8 cellular contexts compared by ENCODE assay signal in the genomic region with DNA sequence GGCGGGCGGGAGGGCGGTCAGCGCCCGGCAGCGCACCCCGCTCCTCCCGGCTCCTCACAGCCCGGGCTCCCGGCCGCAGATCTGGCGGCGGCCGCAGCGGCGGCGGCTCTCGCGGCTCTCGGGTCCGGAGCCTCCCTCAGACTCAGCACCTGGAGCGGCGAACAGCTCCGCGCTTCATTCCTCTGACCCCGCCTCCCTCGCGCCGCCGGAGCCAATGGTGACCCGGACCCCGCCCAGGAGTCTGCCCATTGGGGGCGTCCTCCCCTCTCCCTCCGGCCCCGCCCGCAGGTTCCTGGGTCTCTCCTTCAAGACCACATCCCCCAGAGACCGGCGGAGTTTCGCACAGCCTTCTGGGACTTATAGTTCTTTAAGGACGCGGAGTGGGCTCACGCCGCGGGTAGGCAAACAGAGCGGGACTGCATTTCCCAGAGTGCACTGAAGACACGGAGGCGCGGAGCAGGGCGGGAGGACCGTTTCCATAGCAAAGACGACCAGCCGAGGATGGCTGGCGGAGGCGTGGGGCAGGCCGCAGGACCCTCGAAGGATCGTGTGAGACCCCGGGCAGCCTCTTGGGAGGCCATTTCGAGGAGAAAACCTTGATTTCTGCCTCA. TPM values are rescaled to one million over a fixed set of nuclear protein-coding genes. Genes with fewer than 3 reads are reported as not detected.
DNase-seq lines count a peak whose midpoint lies in the region; ATAC-seq and TF ChIP-seq lines count a peak whose summit lies in the region.

A gene (minus strand): TSS at position 149 of the 611 bp plus-strand sequence. CDS start 76,327 bp downstream, outside the sequence.

- H3K4me3 Mint-ChIP-seq in mesothelial cell of epicardium = peak within 1 kb of the TSS; percentile 73

- H4K20me1 ChIP-seq in OCI-LY3 (ENCODE audit: insufficient read depth, low read length) = peaks cover 4% of the 10 kb centered on the region; the same call in 1 of the 2 replicates

- H3K36me3 ChIP-seq in HUES64 (ENCODE audit: insufficient read depth, low read length) (no peaks in the 10 kb centered on the region), OCI-LY3 (replicated peaks; ENCODE audit: low read depth, low read length) (no peaks in the 10 kb centered on the region)

- H3K9me3 ChIP-seq in HUES64 (ENCODE audit: insufficient read depth, low read depth, low read length) (no peaks in the 10 kb centered on the region), OCI-LY3 (ENCODE audit: insufficient read depth, low read length) (no peaks in the 10 kb centered on the region)

- ATAC-seq in GM21515 (IDR thresholded peaks at IDR 0.05; ENCODE audit: unreplicated experiment) = peak; percentile 93

- H2AFZ ChIP-seq in OCI-LY3 (ENCODE audit: low read depth, low read length) = 0 out of 2 replicates have a peak within 1 kb of the TSS, but pooled peaks have one; percentile 26

- WGBS in HUES64 = under 1% methylated on average over 59 of the region's 59 CpGs

- H3K4me1 Mint-ChIP-seq in mesothelial cell of epicardium = peaks cover 14% of the 10 kb centered on the region

- H3K27ac Mint-ChIP-seq in mesothelial cell of epicardium = no peak within 1 kb of the TSS

- peak within 1 kb of the TSS; percentile 60 for H3K4me3 ChIP-seq in HUES64 (ENCODE audit: low read length)
- H3K4me3 ChIP-seq in OCI-LY3 (ENCODE audit: low read length) = peak within 1 kb of the TSS; percentile 87
- peak within 1 kb of the TSS; percentile 13 for H3K4me3 ChIP-seq in epithelial cell of esophagus (ENCODE audit: low read length)

- H3K27ac ChIP-seq in HUES64 (ENCODE audit: low read depth, low read length) = no peak within 1 kb of the TSS
- H3K27ac ChIP-seq in OCI-LY3 (ENCODE audit: low read length) = no peak within 1 kb of the TSS

- H3K79me2 ChIP-seq in OCI-LY3 (ENCODE audit: low read length) = no peaks in the 10 kb centered on the region

- peak; percentile 100 for DNase-seq in COR-L47 (lab: John Stamatoyannopoulos, UW)
- peak; percentile 98 for DNase-seq in activated T-cell treated with anti-CD3 and anti-CD28 coated beads for 24 hours (ENCODE audit: low read depth)
- DNase-seq in epithelial cell of esophagus (ENCODE audit: low read depth) = peak; percentile 99
- DNase-seq in mesothelial cell of epicardium (ENCODE audit: low spot score in 2 of 2, unreplicated experiment in 2 of 2) = peak; percentile 99 to 100
- DNase-seq in stimulated activated CD8-positive, alpha-beta memory T cell treated with anti-CD3 and anti-CD28 coated beads, Interleukin-15, amount 100 ng/mL, for 1 hour (ENCODE audit: low read depth) = peak; percentile 96

- peak within 1 kb of the TSS; percentile 92 for H3K4me2 ChIP-seq in OCI-LY3 (ENCODE audit: low read length)

- no peaks in the 10 kb centered on the region for H3K4me1 ChIP-seq in HUES64 (ENCODE audit: insufficient read depth, low read length)
- H3K4me1 ChIP-seq in OCI-LY3 (ENCODE audit: low read length) = peaks cover 11% of the 10 kb centered on the region; the same call in 1 of the 2 replicates

- peaks cover 46% of the 10 kb centered on the region for H3K27me3 Mint-ChIP-seq in mesothelial cell of epicardium (ENCODE audit: low read depth)

- TF ChIP-seq CTCF in OCI-LY3 (IDR thresholded peaks at IDR 0.05; ENCODE audit: low read depth, low read length) (no peak), epithelial cell of esophagus (IDR thresholded peaks at IDR 0.05; ENCODE audit: insufficient read depth, low read depth, low read length, missing control alignments) (no peak), mesothelial cell of epicardium (IDR thresholded peaks at IDR 0.05; ENCODE audit: unreplicated experiment) (no peak)

- H3K36me3 Mint-ChIP-seq in mesothelial cell of epicardium = no peaks in the 10 kb centered on the region

- H3K27me3 ChIP-seq in HUES64 (ENCODE audit: insufficient read depth, low read length) (peaks cover 32% of the 10 kb centered on the region), OCI-LY3 (ENCODE audit: low read depth, low read length) (no peaks in the 10 kb centered on the region)

- H3K9ac ChIP-seq in HUES64 (ENCODE audit: low read depth, low read length) = no peak within 1 kb of the TSS
- H3K9ac ChIP-seq in OCI-LY3 (ENCODE audit: low read length) = peak within 1 kb of the TSS; percentile 41; the same call in 1 of the 2 replicates

- H3K9me3 Mint-ChIP-seq in mesothelial cell of epicardium = no peaks in the 10 kb centered on the region

RNA-seq across cellular contexts. Expression of the gene that starts here (rescaled TPM):
- 0.45 TPM for polyA plus RNA-seq in HUES64 (2013, experiment 1 of 2)
- polyA plus RNA-seq in HUES64 (2013, experiment 2 of 2) = 1.1 TPM
- 0.14 to 0.20 TPM (median 0.18 TPM) in 3 replicates for total RNA-seq in mesothelial cell of epicardium

Comparison
In these comparisons a context has a peak if more than half of its experiments do, and no peak if none do; other contexts are left out.
1. Peak in DNase-seq in mesothelial cell of epicardium; RNA of the gene not detected or under 1 TPM.
2. H3K4me3 ChIP-seq: peak in every context shown above with its lines; median percentile 87 in OCI-LY3; 60 in HUES64; 13 in epithelial cell of esophagus.